ENCODE assay signal across 8 cellular contexts in the genomic region with DNA sequence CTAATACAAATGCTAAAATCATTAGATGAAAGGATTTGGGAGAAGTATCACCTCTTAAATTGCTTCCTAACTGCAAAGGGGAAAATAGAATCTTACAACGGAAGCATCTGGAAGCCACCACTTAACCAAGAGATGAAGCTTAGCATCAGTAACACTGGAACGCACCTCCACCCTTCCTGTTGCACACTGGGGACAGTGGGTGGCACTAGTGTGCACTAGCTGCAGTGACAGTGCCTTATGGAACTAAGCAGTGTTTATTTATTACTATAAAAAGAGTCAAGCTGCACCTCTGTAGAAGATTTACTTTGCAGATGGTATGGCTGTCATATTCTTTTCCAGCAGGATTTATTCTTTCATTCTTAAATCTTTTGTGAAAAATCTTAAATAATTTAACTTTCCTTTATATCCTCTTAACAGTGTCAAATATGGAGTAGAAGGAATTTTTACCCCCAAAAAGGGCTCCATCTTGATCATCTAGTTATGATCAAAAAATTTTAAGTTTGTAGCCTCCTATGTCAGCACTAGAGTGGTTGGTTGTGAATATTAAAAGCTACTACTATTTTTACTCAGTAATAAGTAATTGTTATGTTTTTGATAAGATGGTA.
DNase-seq lines count a peak whose midpoint lies in the region; ATAC-seq, FAIRE-seq and TF ChIP-seq lines count a peak whose summit lies in the region.

No MANE protein-coding gene starts in this region.

- H3K36me3 ChIP-seq in RWPE2 (ENCODE audit: low read depth) = no peaks in the 10 kb centered on the region
- no peaks in the 10 kb centered on the region for H3K36me3 ChIP-seq in H1 (ENCODE audit: control insufficient read depth in 2 of 4, insufficient read depth in 4 of 4, low read length in 3 of 4)

- no peaks in the 10 kb centered on the region for H3K79me1 ChIP-seq in H1 (ENCODE audit: low read depth, low read length)

- intact Hi-C loops in Right ventricle myocardium inferior (cut with DNase I) (no loop called here), cardiac septum (cut with DNase I) (no loop called here)

- H4K5ac ChIP-seq in H1 (ENCODE audit: insufficient read length, low read depth, low read length) = no peak overlapping the region

- no peak overlapping the region for H2BK15ac ChIP-seq in H1 (ENCODE audit: low read length)

- no peak for FAIRE-seq in H1 (lab: Jason Lieb, UNC)

- no peaks in the 10 kb centered on the region for H3K36me3 Mint-ChIP-seq in activated T-helper 17 cell treated with anti-CD3 and anti-CD28 coated beads, Interleukin-2, amount 50 U/mL, for 72 hours (ENCODE audit: low read depth)

- no peak overlapping the region for H2BK12ac ChIP-seq in H1 (ENCODE audit: low read depth, low read length)

- H3K4me2 ChIP-seq in H1 (ENCODE audit: insufficient read depth in 1 of 2, low read depth in 2 of 2, low read length in 2 of 2) = no peak overlapping the region

- H3K4me3 ChIP-seq in RWPE2 (ENCODE audit: severe bottlenecking) (no peak overlapping the region), H1 (ENCODE audit: extremely low read depth in 1 of 4, insufficient read depth in 2 of 4, low read depth in 3 of 4, low read length in 4 of 4) (no peak overlapping the region)

- H4K8ac ChIP-seq in H1 (ENCODE audit: extremely low read depth, insufficient read depth, low read length) = no peak overlapping the region

- H3K27ac ChIP-seq in RWPE2 (ENCODE audit: poor library complexity, severe bottlenecking) (no peak overlapping the region), H1 (ENCODE audit: low read depth, low read length) (no peak overlapping the region)

- no peak for TF ChIP-seq EP300 in H1 (IDR thresholded peaks at IDR 0.05; ENCODE audit: borderline replicate concordance in 1 of 2, low read depth in 2 of 2, low read length in 2 of 2)

- no peak overlapping the region for H3K4me3 Mint-ChIP-seq in activated T-helper 17 cell treated with anti-CD3 and anti-CD28 coated beads, Interleukin-2, amount 50 U/mL, for 72 hours

- TF ChIP-seq CTCF in RWPE2 (IDR thresholded peaks at IDR 0.05; ENCODE audit: poor library complexity, severe bottlenecking) (peak; percentile 71), H1 (IDR thresholded peaks at IDR 0.05; ENCODE audit: control extremely low read depth in 1 of 3, insufficient read depth in 1 of 3, low read depth in 1 of 3, low read length in 3 of 3) (peak; percentile 8 to 54 (median 37); a peak in 2 of 4 replicates)

- H2BK20ac ChIP-seq in H1 (ENCODE audit: low read length) = no peak overlapping the region

- POLR2A ChIA-PET in H1 (lab: Charles Lee; ENCODE audit: partially characterized antibody) = interaction anchor here (1.1 kb wide), 1 partner anchor 17 kb away, joined by 3 read pairs; no protein-coding TSS in a partner anchor

- no peaks in the 10 kb centered on the region for H3K9me3 Mint-ChIP-seq in activated T-helper 17 cell treated with anti-CD3 and anti-CD28 coated beads, Interleukin-2, amount 50 U/mL, for 72 hours

- H3K27ac Mint-ChIP-seq in activated T-helper 17 cell treated with anti-CD3 and anti-CD28 coated beads, Interleukin-2, amount 50 U/mL, for 72 hours = no peak overlapping the region

- H4K91ac ChIP-seq in H1 (replicated peaks; ENCODE audit: insufficient read length, low read length) = no peak overlapping the region

- no peaks in the 10 kb centered on the region for H3K23me2 ChIP-seq in H1 (ENCODE audit: low read depth, low read length)

- H3K4me1 Mint-ChIP-seq in activated T-helper 17 cell treated with anti-CD3 and anti-CD28 coated beads, Interleukin-2, amount 50 U/mL, for 72 hours = no peaks in the 10 kb centered on the region

- TF ChIP-seq POLR2A in H1 (IDR thresholded peaks at IDR 0.05; ENCODE audit: control extremely low read depth in 1 of 2, low read depth in 2 of 2, low read length in 2 of 2) = no peak

- H2BK120ac ChIP-seq in H1 (replicated peaks; ENCODE audit: low read depth, low read length) = no peak overlapping the region

- H2AK5ac ChIP-seq in H1 (ENCODE audit: low read depth, low read length) = no peak overlapping the region

- WGBS in H1 (ENCODE audit: extremely low coverage in 1 of 2, insufficient coverage in 1 of 2, insufficient read length in 1 of 2, insufficient replicate concordance in 2 of 2, low coverage in 1 of 2, low lambda C conversion rate in 2 of 2, missing lambda C conversion rate in 1 of 2), 2 experiments = 90% methylated on average over 2 of the region's 2 CpGs; no CpG with 5 or more reads in 1 of the 2 experiments

- H3K4me1 ChIP-seq in RWPE2 (ENCODE audit: insufficient read depth, poor library complexity, severe bottlenecking) (no peaks in the 10 kb centered on the region), H1 (replicated peaks in 1 of 4; ENCODE audit: control insufficient read depth in 3 of 4, insufficient read depth in 4 of 4, low read length in 3 of 4) (no peaks in the 10 kb centered on the region)

- no peak overlapping the region for H3K56ac ChIP-seq in H1 (replicated peaks; ENCODE audit: insufficient read length, low read depth, low read length)

- H3K27me3 ChIP-seq in RWPE2 (ENCODE audit: insufficient read depth, poor library complexity, severe bottlenecking) = no peaks in the 10 kb centered on the region
- H3K27me3 ChIP-seq in H1 (replicated peaks in 1 of 4; ENCODE audit: control insufficient read depth in 3 of 4, extremely low read depth in 1 of 4, insufficient read depth in 3 of 4, low read length in 3 of 4) = no peaks in the 10 kb centered on the region

- no peak overlapping the region for H3K14ac ChIP-seq in H1 (ENCODE audit: insufficient read length)

- peak in 1 of 2 experiments; percentile 14; a peak in 2 of 4 replicates for TF ChIP-seq RAD21 in H1 (IDR thresholded peaks at IDR 0.05 in 1 of 2, conservative IDR thresholded peaks at IDR 0.05 in 1 of 2; ENCODE audit: low read depth in 2 of 2, low read length in 2 of 2)

- DNase-seq in Right ventricle myocardium inferior (ENCODE audit: missing footprints) = no peak
- no peak for DNase-seq in cardiac septum (ENCODE audit: low spot score)
- no peak for DNase-seq in RWPE2 (ENCODE audit: low spot score)
- DNase-seq in H1 (ENCODE audit: low read depth in 1 of 2, low spot score in 2 of 2) = no peak
- DNase-seq in pons (ENCODE audit: low spot score) = peak; percentile 82

- H3K9ac ChIP-seq in H1 (replicated peaks in 1 of 4; ENCODE audit: extremely low read depth in 1 of 4, low read depth in 3 of 4, low read length in 3 of 4) = no peak overlapping the region

- H2AFZ ChIP-seq in H1 (ENCODE audit: low read length) = no peak overlapping the region

- no peaks in the 10 kb centered on the region for H3K27me3 Mint-ChIP-seq in activated T-helper 17 cell treated with anti-CD3 and anti-CD28 coated beads, Interleukin-2, amount 50 U/mL, for 72 hours

- H4K20me1 ChIP-seq in H1 (replicated peaks in 1 of 2; ENCODE audit: control insufficient read depth in 1 of 2, insufficient read depth in 2 of 2, low read length in 2 of 2) = no peaks in the 10 kb centered on the region

- no peak overlapping the region for H3K18ac ChIP-seq in H1 (ENCODE audit: extremely low read depth, low read length)

- no peak overlapping the region for H3K4ac ChIP-seq in H1 (replicated peaks; ENCODE audit: insufficient read length, low read depth, low read length)

- no peaks in the 10 kb centered on the region for H3K79me2 ChIP-seq in H1 (ENCODE audit: control insufficient read depth in 1 of 2, insufficient read depth in 2 of 2, low read length in 2 of 2)

- no peak overlapping the region for H3K23ac ChIP-seq in H1 (ENCODE audit: insufficient read length)

- H3K9me3 ChIP-seq in RWPE2 (ENCODE audit: severe bottlenecking) = no peaks in the 10 kb centered on the region
- H3K9me3 ChIP-seq in H1 (ENCODE audit: insufficient read depth in 2 of 2, low read depth in 1 of 2, low read length in 1 of 2) = no peaks in the 10 kb centered on the region

- no peak overlapping the region for H2BK5ac ChIP-seq in H1 (ENCODE audit: low read depth, low read length)

- CTCF ChIA-PET in H1 (lab: Charles Lee; ENCODE audit: partially characterized antibody) = interaction anchor here (0.6 to 4.7 kb wide), 15 partner anchors 8 to 256 kb away, joined by 3 to 31 read pairs (median 3); partner anchors contain the start of gene SCD5

- ATAC-seq in Right ventricle myocardium inferior = peak; percentile 54
- peak; percentile 54 for ATAC-seq in HG03066 (IDR thresholded peaks at IDR 0.05; ENCODE audit: low read depth, unreplicated experiment)
- peak; percentile 81 for ATAC-seq in RWPE2 (ENCODE audit: low read depth)
- ATAC-seq in activated T-helper 17 cell treated with anti-CD3 and anti-CD28 coated beads, Interleukin-2, amount 50 U/mL, for 72 hours (replicated peaks) = no peak
- ATAC-seq in GM19023 (IDR thresholded peaks at IDR 0.05; ENCODE audit: unreplicated experiment) = no peak

TF ChIP-seq in H1, 55 proteins besides CTCF, POLR2A, EP300 and RAD21:
- TF ChIP-seq, protein P1, sequence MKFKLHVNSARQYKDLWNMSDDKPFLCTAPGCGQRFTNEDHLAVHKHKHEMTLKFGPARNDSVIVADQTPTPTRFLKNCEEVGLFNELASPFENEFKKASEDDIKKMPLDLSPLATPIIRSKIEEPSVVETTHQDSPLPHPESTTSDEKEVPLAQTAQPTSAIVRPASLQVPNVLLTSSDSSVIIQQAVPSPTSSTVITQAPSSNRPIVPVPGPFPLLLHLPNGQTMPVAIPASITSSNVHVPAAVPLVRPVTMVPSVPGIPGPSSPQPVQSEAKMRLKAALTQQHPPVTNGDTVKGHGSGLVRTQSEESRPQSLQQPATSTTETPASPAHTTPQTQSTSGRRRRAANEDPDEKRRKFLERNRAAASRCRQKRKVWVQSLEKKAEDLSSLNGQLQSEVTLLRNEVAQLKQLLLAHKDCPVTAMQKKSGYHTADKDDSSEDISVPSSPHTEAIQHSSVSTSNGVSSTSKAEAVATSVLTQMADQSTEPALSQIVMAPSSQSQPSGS (IDR thresholded peaks at IDR 0.05; ENCODE audit: low read length) = no peak
- TF ChIP-seq POU5F1 (IDR thresholded peaks at IDR 0.05; ENCODE audit: low read depth, low read length) (no peak), TAF7 (optimal IDR thresholded peaks at IDR 0.05; ENCODE audit: borderline replicate concordance, low read depth, low read length) (no peak), HDAC6 (IDR thresholded peaks at IDR 0.05; ENCODE audit: low read depth, low read length) (no peak), NANOG (IDR thresholded peaks at IDR 0.05; ENCODE audit: insufficient read depth, low read depth, low read length, poor library complexity, severe bottlenecking) (no peak), GABPA (IDR thresholded peaks at IDR 0.05; ENCODE audit: borderline replicate concordance, insufficient read depth, low read length) (no peak), BCL11A (IDR thresholded peaks at IDR 0.05; ENCODE audit: low read depth in 2 of 2, low read length in 2 of 2) (no peak), EGR1 (IDR thresholded peaks at IDR 0.05; ENCODE audit: borderline replicate concordance, low read depth, low read length) (no peak), MAFK (IDR thresholded peaks at IDR 0.05; ENCODE audit: low read depth, low read length) (no peak), PHF8 (conservative IDR thresholded peaks at IDR 0.05; ENCODE audit: low read depth, low read length) (no peak), SP4 (IDR thresholded peaks at IDR 0.05; ENCODE audit: low read length) (no peak), ASH2L (IDR thresholded peaks at IDR 0.05; ENCODE audit: low read length) (no peak), FOSL1 (IDR thresholded peaks at IDR 0.05; ENCODE audit: insufficient read depth, low read depth, low read length) (no peak)

Comparison
In these comparisons a context has a peak if more than half of its experiments do, and no peak if none do; other contexts are left out.
1. ATAC-seq: peak in Right ventricle myocardium inferior (single experiment), HG03066 (single experiment) and RWPE2 (single experiment); none in activated T-helper 17 cell treated with anti-CD3 and anti-CD28 coated beads, Interleukin-2, amount 50 U/mL, for 72 hours (single experiment) and GM19023 (single experiment).